In genomic region chr17:57966246-57966645, GRCh38 we compare ENCODE assay signal across 2 cellular contexts.
TF ChIP-seq lines count a peak whose summit lies in the region.

No MANE protein-coding gene starts in this region.

TF ChIP-seq in IMR-90, 13 proteins besides CTCF, POLR2A, EP300 and RAD21:
- TF ChIP-seq BHLHE40 (IDR thresholded peaks at IDR 0.05; ENCODE audit: low read depth, low read length), result no peak
- TF ChIP-seq MAZ (IDR thresholded peaks at IDR 0.05; ENCODE audit: borderline replicate concordance, low read depth, low read length), result no peak

TF ChIP-seq in H1, 55 proteins besides CTCF, POLR2A, EP300 and RAD21:
- TF ChIP-seq, protein P1, sequence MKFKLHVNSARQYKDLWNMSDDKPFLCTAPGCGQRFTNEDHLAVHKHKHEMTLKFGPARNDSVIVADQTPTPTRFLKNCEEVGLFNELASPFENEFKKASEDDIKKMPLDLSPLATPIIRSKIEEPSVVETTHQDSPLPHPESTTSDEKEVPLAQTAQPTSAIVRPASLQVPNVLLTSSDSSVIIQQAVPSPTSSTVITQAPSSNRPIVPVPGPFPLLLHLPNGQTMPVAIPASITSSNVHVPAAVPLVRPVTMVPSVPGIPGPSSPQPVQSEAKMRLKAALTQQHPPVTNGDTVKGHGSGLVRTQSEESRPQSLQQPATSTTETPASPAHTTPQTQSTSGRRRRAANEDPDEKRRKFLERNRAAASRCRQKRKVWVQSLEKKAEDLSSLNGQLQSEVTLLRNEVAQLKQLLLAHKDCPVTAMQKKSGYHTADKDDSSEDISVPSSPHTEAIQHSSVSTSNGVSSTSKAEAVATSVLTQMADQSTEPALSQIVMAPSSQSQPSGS (IDR thresholded peaks at IDR 0.05; ENCODE audit: low read length), result no peak
- TF ChIP-seq GABPA (IDR thresholded peaks at IDR 0.05; ENCODE audit: borderline replicate concordance, insufficient read depth, low read length), result no peak
- TF ChIP-seq KDM1A (IDR thresholded peaks at IDR 0.05; ENCODE audit: borderline replicate concordance, low read length), result no peak
- TF ChIP-seq TAF1 (IDR thresholded peaks at IDR 0.05; ENCODE audit: low read depth, low read length), result no peak
- TF ChIP-seq GTF2F1 (IDR thresholded peaks at IDR 0.05; ENCODE audit: borderline replicate concordance, low read depth, low read length), result no peak
- TF ChIP-seq JUND (IDR thresholded peaks at IDR 0.05; ENCODE audit: low read length), result no peak
- TF ChIP-seq MAX (IDR thresholded peaks at IDR 0.05), result no peak
- TF ChIP-seq KDM4A (IDR thresholded peaks at IDR 0.05; ENCODE audit: low read depth, low read length, severe bottlenecking), result no peak
- no peak for TF ChIP-seq NANOG (IDR thresholded peaks at IDR 0.05; ENCODE audit: insufficient read depth, low read depth, low read length, poor library complexity, severe bottlenecking)
- TF ChIP-seq RFX5 (IDR thresholded peaks at IDR 0.05; ENCODE audit: borderline replicate concordance, low read depth, low read length), result no peak
- TF ChIP-seq ZNF274 (IDR thresholded peaks at IDR 0.05; ENCODE audit: borderline replicate concordance, extremely low read depth, low read length), result no peak
- TF ChIP-seq, protein P2, sequence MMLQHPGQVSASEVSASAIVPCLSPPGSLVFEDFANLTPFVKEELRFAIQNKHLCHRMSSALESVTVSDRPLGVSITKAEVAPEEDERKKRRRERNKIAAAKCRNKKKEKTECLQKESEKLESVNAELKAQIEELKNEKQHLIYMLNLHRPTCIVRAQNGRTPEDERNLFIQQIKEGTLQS (IDR thresholded peaks at IDR 0.05; ENCODE audit: insufficient read depth, low read depth, low read length), result no peak
- TF ChIP-seq USF2 (IDR thresholded peaks at IDR 0.05; ENCODE audit: low read length), result no peak
- no peak for TF ChIP-seq RBBP5 (IDR thresholded peaks at IDR 0.05; ENCODE audit: borderline replicate concordance, low read depth, low read length)
- TF ChIP-seq CTBP2 (IDR thresholded peaks at IDR 0.05; ENCODE audit: borderline replicate concordance, insufficient read depth, insufficient read length, low read length), result no peak
- TF ChIP-seq SAP30 (IDR thresholded peaks at IDR 0.05; ENCODE audit: insufficient read depth, insufficient replicate concordance, low read length), result no peak
